In genomic region chr1:232435746-232436145, GRCh38 we compare ENCODE assay signal across 14 cellular contexts.
A peak's percentile ranks its signal among the peaks of the same experiment; 100 is the strongest.
DNase-seq lines count a peak whose midpoint lies in the region; ATAC-seq and TF ChIP-seq lines count a peak whose summit lies in the region.
"Had no signal": no experiment of that assay in that cellular context is flagged by ENCODE, and none has a peak within 500 bp of the region (broad histone marks: within the 10 kb centered on the region; RNA-seq: fewer than 3 reads in every experiment).

No MANE protein-coding gene starts in this region.

- TF ChIP-seq CTCF in endothelial cell (IDR thresholded peaks at IDR 0.05; ENCODE audit: unreplicated experiment): no peak

- intact Hi-C loops in right cardiac atrium (cut with DNase I): no loop called here
- intact Hi-C loops in activated naive CD4-positive, alpha-beta T cell treated with anti-CD3 and anti-CD28 coated beads for 36 hours (cut with micrococcal nuclease): no loop called here

- H3K27me3 Mint-ChIP-seq in endothelial cell (ENCODE audit: unreplicated experiment): peaks cover 26% of the 10 kb centered on the region
- no peaks in the 10 kb centered on the region for H3K27me3 Mint-ChIP-seq in activated naive CD4-positive, alpha-beta T cell treated with anti-CD3 and anti-CD28 coated beads for 36 hours (ENCODE audit: low read depth)
- no peaks in the 10 kb centered on the region for H3K27me3 Mint-ChIP-seq in stimulated activated memory B cell treated with anti-CD40 and anti-IgM and Interleukin-4, amounts not matched to agents 10 μg/mL and 1 μg/mL and 100 μg/mL, for 72 hours

- no peak for DNase-seq in endothelial cell (ENCODE audit: low spot score)
- DNase-seq in right cardiac atrium: peak in 2 of 3 donors; percentile 71 to 76
- peak; percentile 33 for DNase-seq in skeletal muscle cell (ENCODE audit: low read depth)
- DNase-seq in DMS 273 (lab: John Stamatoyannopoulos, UW; ENCODE audit: unreplicated experiment): no peak
- DNase-seq in activated naive CD4-positive, alpha-beta T cell treated with anti-CD3 and anti-CD28 coated beads for 36 hours: no peak
- no peak for DNase-seq in NCI-H345 (lab: John Stamatoyannopoulos, UW)
- DNase-seq: activated naive CD4-positive, alpha-beta T cell; NCI-H2107; NCI-H82; stimulated activated naive CD8-positive, alpha-beta T cell treated with anti-CD3 and anti-CD28 coated beads, Interleukin-15, Interleukin-2, amounts not matched to agents 100 U/mL and 50 U/mL, for 24 hours; T-helper 1 cell had no signal

- ATAC-seq in right cardiac atrium: peak; percentile 38 to 46
- no peak for ATAC-seq in stimulated activated memory B cell treated with anti-CD40 and anti-IgM and Interleukin-4, amounts not matched to agents 10 μg/mL and 1 μg/mL and 100 μg/mL, for 72 hours
- ATAC-seq: stimulated activated naive CD8-positive, alpha-beta T cell treated with anti-CD3 and anti-CD28 coated beads, Interleukin-15, Interleukin-2, amounts not matched to agents 100 U/mL and 50 U/mL, for 24 hours had no signal

- no peaks in the 10 kb centered on the region for H3K9me3 Mint-ChIP-seq in endothelial cell (ENCODE audit: unreplicated experiment)
- H3K9me3 Mint-ChIP-seq in activated naive CD4-positive, alpha-beta T cell treated with anti-CD3 and anti-CD28 coated beads for 36 hours: no peaks in the 10 kb centered on the region
- H3K9me3 Mint-ChIP-seq in stimulated activated memory B cell treated with anti-CD40 and anti-IgM and Interleukin-4, amounts not matched to agents 10 μg/mL and 1 μg/mL and 100 μg/mL, for 72 hours: no peaks in the 10 kb centered on the region

- peaks cover 6% of the 10 kb centered on the region for H3K4me1 ChIP-seq in right cardiac atrium (ENCODE audit: control insufficient read depth, insufficient read depth, low read length)

- H3K4me3 Mint-ChIP-seq in endothelial cell (ENCODE audit: unreplicated experiment): peak overlapping the region; percentile 33
- no peak overlapping the region for H3K4me3 Mint-ChIP-seq in activated naive CD4-positive, alpha-beta T cell treated with anti-CD3 and anti-CD28 coated beads for 36 hours
- no peak overlapping the region for H3K4me3 Mint-ChIP-seq in stimulated activated memory B cell treated with anti-CD40 and anti-IgM and Interleukin-4, amounts not matched to agents 10 μg/mL and 1 μg/mL and 100 μg/mL, for 72 hours

- peaks cover 71% of the 10 kb centered on the region for H3K36me3 Mint-ChIP-seq in endothelial cell (ENCODE audit: low read depth, unreplicated experiment)
- no peaks in the 10 kb centered on the region for H3K36me3 Mint-ChIP-seq in activated naive CD4-positive, alpha-beta T cell treated with anti-CD3 and anti-CD28 coated beads for 36 hours (ENCODE audit: low read depth)
- no peaks in the 10 kb centered on the region for H3K36me3 Mint-ChIP-seq in stimulated activated memory B cell treated with anti-CD40 and anti-IgM and Interleukin-4, amounts not matched to agents 10 μg/mL and 1 μg/mL and 100 μg/mL, for 72 hours

- no peak for TF ChIP-seq EP300 in Ishikawa (IDR thresholded peaks at IDR 0.05; ENCODE audit: borderline replicate concordance)

- peak overlapping the region; percentile 21 for H3K27ac Mint-ChIP-seq in endothelial cell (ENCODE audit: unreplicated experiment)
- no peak overlapping the region for H3K27ac Mint-ChIP-seq in activated naive CD4-positive, alpha-beta T cell treated with anti-CD3 and anti-CD28 coated beads for 36 hours
- no peak overlapping the region for H3K27ac Mint-ChIP-seq in stimulated activated memory B cell treated with anti-CD40 and anti-IgM and Interleukin-4, amounts not matched to agents 10 μg/mL and 1 μg/mL and 100 μg/mL, for 72 hours

- CTCF ChIA-PET in activated naive CD4-positive, alpha-beta T cell treated with anti-CD3 and anti-CD28 coated beads for 36 hours (lab: Charles Lee): interaction anchor here (0.6 kb wide), 1 partner anchor 13 kb away, joined by 3 read pairs; no protein-coding TSS in a partner anchor

- H3K27me3 ChIP-seq in right cardiac atrium (ENCODE audit: control insufficient read depth, insufficient read depth): no peaks in the 10 kb centered on the region
- H3K27me3 ChIP-seq: BLaER1 treated with 17β-estradiol and CSF1 and Interleukin-3, amounts not matched to agents 10 nM and 100 nM had no signal

- H3K4me1 Mint-ChIP-seq in endothelial cell (ENCODE audit: unreplicated experiment): peaks cover 7% of the 10 kb centered on the region
- H3K4me1 Mint-ChIP-seq in activated naive CD4-positive, alpha-beta T cell treated with anti-CD3 and anti-CD28 coated beads for 36 hours (ENCODE audit: low read depth): no peaks in the 10 kb centered on the region
- no peaks in the 10 kb centered on the region for H3K4me1 Mint-ChIP-seq in stimulated activated memory B cell treated with anti-CD40 and anti-IgM and Interleukin-4, amounts not matched to agents 10 μg/mL and 1 μg/mL and 100 μg/mL, for 72 hours

- H3K9me3 ChIP-seq in right cardiac atrium (ENCODE audit: control insufficient read depth, low read length): no peaks in the 10 kb centered on the region
- H3K9me3 ChIP-seq: BLaER1 treated with 17β-estradiol and CSF1 and Interleukin-3, amounts not matched to agents 10 nM and 100 nM had no signal

- H3K4me3 ChIP-seq in right cardiac atrium (ENCODE audit: low read length) (no peak overlapping the region), skeletal muscle cell (ENCODE audit: low read depth, low read length) (no peak overlapping the region)
- H3K4me3 ChIP-seq: BLaER1 treated with 17β-estradiol and CSF1 and Interleukin-3, amounts not matched to agents 10 nM and 100 nM had no signal

- TF ChIP-seq RAD21 in Ishikawa (IDR thresholded peaks at IDR 0.05; ENCODE audit: low read depth): no peak

- no peak overlapping the region for H3K27ac ChIP-seq in right cardiac atrium (ENCODE audit: low read length)
- H3K27ac ChIP-seq: BLaER1 treated with 17β-estradiol and CSF1 and Interleukin-3, amounts not matched to agents 10 nM and 100 nM had no signal

- WGBS in right cardiac atrium: 16% methylated on average over 3 of the region's 3 CpGs

TF ChIP-seq in Ishikawa, 13 proteins besides CTCF, POLR2A, EP300 and RAD21:
- peak; percentile 36; the same call in 1 of the 2 replicates for TF ChIP-seq NFIC (IDR thresholded peaks at IDR 0.05)
- TF ChIP-seq YY1 (IDR thresholded peaks at IDR 0.05; ENCODE audit: low read depth): no peak

Comparison
In these comparisons a context has a peak if more than half of its experiments do, and no peak if none do; other contexts are left out.
1. DNase-seq: peak in right cardiac atrium (2 of 3) and skeletal muscle cell (single experiment); none in endothelial cell (single experiment), DMS 273 (single experiment), activated naive CD4-positive, alpha-beta T cell treated with anti-CD3 and anti-CD28 coated beads for 36 hours (single experiment) and NCI-H345 (single experiment).